Comparison of ENCODE assay signal across 34 cellular contexts in genomic region chr9:130493476-130493875, GRCh38. TPM values are rescaled to one million over a fixed set of nuclear protein-coding genes. Genes with fewer than 3 reads are reported as not detected.
"Had no signal": no experiment of that assay in that cellular context is flagged by ENCODE, and none has a peak within 500 bp of the region (broad histone marks: within the 10 kb centered on the region; RNA-seq: fewer than 3 reads in every experiment).

No MANE protein-coding gene starts in this region.

- H3K4me3 Mint-ChIP-seq: activated CD8-positive, alpha-beta memory T cell treated with anti-CD3 and anti-CD28 coated beads, Interleukin-2, amount 10 ng/mL, durations not matched to agents 7 days and 5 days; activated CD8-positive, alpha-beta T cell treated with anti-CD3 and anti-CD28 coated beads, Interleukin-2, amount 10 ng/mL, durations not matched to agents 7 days and 5 days; activated naive CD8-positive, alpha-beta T cell; activated T-cell treated with anti-CD3 and anti-CD28 coated beads, Interleukin-2, amount 50 U/mL, for 72 hours; central memory CD8-positive, alpha-beta T cell; effector memory CD8-positive, alpha-beta T cell; T-helper 17 cell; T-helper 2 cell treated with Interferon-gamma antibody and Interleukin-4, amounts not matched to agents 5 μg/mL and 100 μg/mL, for 36 hours had no signal

- H3K9me3 ChIP-seq: gastrocnemius medialis had no signal

- ATAC-seq: activated CD8-positive, alpha-beta memory T cell treated with anti-CD3 and anti-CD28 coated beads, Interleukin-2, amount 10 ng/mL, durations not matched to agents 7 days and 5 days; activated CD8-positive, alpha-beta T cell treated with anti-CD3 and anti-CD28 coated beads, Interleukin-2, amount 10 ng/mL, durations not matched to agents 7 days and 5 days; activated T-cell treated with anti-CD3 and anti-CD28 coated beads, Interleukin-2, amount 50 U/mL, for 72 hours; effector memory CD8-positive, alpha-beta T cell; foreskin keratinocyte; gastrocnemius medialis; heart left ventricle; T-helper 17 cell had no signal

- DNase-seq: activated CD4-positive, alpha-beta T cell treated with anti-CD3 and anti-CD28 coated beads for 48 hours; activated CD4-positive, alpha-beta T cell treated with anti-CD3 and anti-CD28 coated beads, Interleukin-2, amount 50 U/mL, for 1 hour; activated CD4-positive, alpha-beta T cell treated with anti-CD3 and anti-CD28 coated beads, Interleukin-2, amount 50 U/mL, for 48 hours; activated CD4-positive, CD25-positive, alpha-beta regulatory T cell; activated CD8-positive, alpha-beta memory T cell treated with anti-CD3 and anti-CD28 coated beads, Interleukin-2, amount 10 ng/mL, durations not matched to agents 7 days and 5 days; activated CD8-positive, alpha-beta memory T cell treated with anti-CD3 and anti-CD28 coated beads, Interleukin-2, amount 50 U/mL, for 4 hours; activated CD8-positive, alpha-beta T cell treated with anti-CD3 and anti-CD28 coated beads, Interleukin-2, amount 10 ng/mL, durations not matched to agents 7 days and 5 days; activated gamma-delta T cell; activated naive CD4-positive, alpha-beta T cell treated with anti-CD3 and anti-CD28 coated beads, Interleukin-2, amount 50 U/mL, for 16 hours; activated naive CD4-positive, alpha-beta T cell treated with Interleukin-2 at 50 U/mL for 16 hours; activated T-cell treated with anti-CD3 and anti-CD28 coated beads, Interleukin-2, amount 50 U/mL, for 1 hour; activated T-cell treated with anti-CD3 and anti-CD28 coated beads, Interleukin-2, amount 50 U/mL, for 72 hours; amniotic stem cell; anterior cingulate cortex; brain microvascular endothelial cell; cortex of kidney; dermis blood vessel endothelial cell; effector CD4-positive, alpha-beta T cell; effector memory CD8-positive, alpha-beta T cell; erythroblast; foreskin keratinocyte; gastrocnemius medialis; glutamatergic neuron; heart left ventricle; T-helper 1 cell; T-helper 17 cell; T1000 had no signal

- H3K36me3 ChIP-seq: brain microvascular endothelial cell had no signal

- H3K27ac Mint-ChIP-seq: activated CD8-positive, alpha-beta memory T cell treated with anti-CD3 and anti-CD28 coated beads, Interleukin-2, amount 10 ng/mL, durations not matched to agents 7 days and 5 days; activated CD8-positive, alpha-beta T cell treated with anti-CD3 and anti-CD28 coated beads, Interleukin-2, amount 10 ng/mL, durations not matched to agents 7 days and 5 days; activated naive CD8-positive, alpha-beta T cell; activated T-cell treated with anti-CD3 and anti-CD28 coated beads, Interleukin-2, amount 50 U/mL, for 72 hours; effector memory CD8-positive, alpha-beta T cell; T-helper 17 cell; T-helper 2 cell treated with Interferon-gamma antibody and Interleukin-4, amounts not matched to agents 5 μg/mL and 100 μg/mL, for 36 hours had no signal

- H3K9me3 Mint-ChIP-seq: central memory CD8-positive, alpha-beta T cell; effector memory CD8-positive, alpha-beta T cell had no signal

- H3K4me1 Mint-ChIP-seq: activated CD8-positive, alpha-beta memory T cell treated with anti-CD3 and anti-CD28 coated beads, Interleukin-2, amount 10 ng/mL, durations not matched to agents 7 days and 5 days; central memory CD8-positive, alpha-beta T cell; T-helper 17 cell had no signal

- H3K27ac ChIP-seq: brain microvascular endothelial cell, esophagus muscularis mucosa, foreskin keratinocyte, gastrocnemius medialis, heart left ventricle had no signal

- H3K4me1 ChIP-seq: esophagus muscularis mucosa, foreskin keratinocyte, gastrocnemius medialis, heart left ventricle had no signal

- H3K36me3 Mint-ChIP-seq: activated naive CD8-positive, alpha-beta T cell had no signal

- FAIRE-seq: astrocyte, bronchial epithelial cell, colon had no signal

- H3K27me3 ChIP-seq: brain microvascular endothelial cell, esophagus muscularis mucosa, foreskin keratinocyte, gastrocnemius medialis, heart left ventricle had no signal

- H3K4me3 ChIP-seq: esophagus muscularis mucosa, gastrocnemius medialis, heart left ventricle had no signal

RNA-seq across cellular contexts. Expression of gene ASS1, which starts 48.7 kb away (rescaled TPM):
- total RNA-seq: T-helper 17 cell had no signal
